8 cellular contexts compared by ENCODE assay signal in the genomic region with DNA sequence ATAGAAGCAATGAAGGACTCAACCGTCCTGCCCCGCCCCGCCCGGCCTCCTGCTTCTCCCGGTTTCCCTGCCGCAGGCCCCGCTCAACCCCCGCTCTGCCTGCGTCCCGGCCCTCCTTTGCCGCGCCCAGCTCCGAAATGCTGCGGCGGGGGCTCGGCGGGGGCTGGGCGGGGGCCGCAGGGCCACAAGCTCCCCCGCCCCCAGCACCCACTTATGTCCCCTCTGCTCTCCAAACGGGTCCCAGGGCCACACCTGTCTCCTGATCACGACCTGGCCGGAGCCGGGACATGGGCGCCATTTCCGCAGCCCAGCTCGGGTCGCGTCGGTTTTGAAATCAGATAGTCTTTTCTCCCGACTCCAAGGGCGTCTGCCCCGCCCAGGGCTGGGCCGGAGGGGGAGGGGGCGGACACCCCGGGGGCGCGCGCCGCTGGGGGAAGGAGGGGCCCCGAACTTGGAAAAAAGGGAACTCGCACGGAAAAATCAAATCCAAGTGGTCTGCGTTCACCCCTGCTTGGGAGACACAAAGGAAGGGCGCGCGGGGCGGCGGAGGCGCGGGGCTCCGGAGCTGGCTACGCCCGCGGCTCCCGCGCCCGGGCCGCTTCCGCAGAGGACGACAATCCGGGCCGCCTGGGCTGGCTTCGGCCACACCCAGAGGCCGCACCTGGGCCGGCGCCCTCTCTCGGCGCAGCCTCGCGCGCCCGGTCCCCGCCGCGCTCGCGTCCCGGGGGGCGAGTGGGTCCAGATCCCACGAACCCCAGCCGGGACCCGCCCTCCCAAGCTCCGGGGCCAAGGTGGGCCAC.
DNase-seq lines count a peak whose midpoint lies in the region; ATAC-seq and TF ChIP-seq lines count a peak whose summit lies in the region.

No MANE protein-coding gene starts in this region.

- peak; percentile 52 for ATAC-seq in HG03025 (IDR thresholded peaks at IDR 0.05; ENCODE audit: low FRiP score, unreplicated experiment)
- ATAC-seq in activated CD8-positive, alpha-beta T cell treated with anti-CD3 and anti-CD28 coated beads, Interleukin-2, amount 10 ng/mL, durations not matched to agents 7 days and 5 days: peak; percentile 86

- WGBS in endodermal cell (ENCODE audit: insufficient coverage in 1 of 2, insufficient read length in 1 of 2), 2 experiments: 0% methylated on average over 4 to 84 of the region's 84 CpGs

- DNase-seq in NCI-H1417 (lab: John Stamatoyannopoulos, UW): peak; percentile 38 to 77 (median 77)
- DNase-seq in NCI-H1417 treated with DMSO at 0.1 percent for 48 hours (lab: John Stamatoyannopoulos, UW): no peak
- peak; percentile 31 for DNase-seq in NCI-H510A treated with DMSO at 0.1 percent for 48 hours (lab: John Stamatoyannopoulos, UW)
- peak; percentile 62 for DNase-seq in activated CD8-positive, alpha-beta T cell treated with anti-CD3 and anti-CD28 coated beads, Interleukin-2, amount 10 ng/mL, durations not matched to agents 7 days and 5 days
- peak; percentile 87 for DNase-seq in endodermal cell
- DNase-seq in mesothelial cell of epicardium (ENCODE audit: low spot score in 2 of 2, unreplicated experiment in 2 of 2): peak; percentile 53 to 78
- peak; percentile 15 for DNase-seq in stimulated activated CD8-positive, alpha-beta memory T cell treated with anti-CD3 and anti-CD28 coated beads, Interleukin-4, amount 100 ng/mL, for 24 hours (ENCODE audit: low read depth)

- peak overlapping the region; percentile 98 for H3K27ac Mint-ChIP-seq in activated CD8-positive, alpha-beta T cell treated with anti-CD3 and anti-CD28 coated beads, Interleukin-2, amount 10 ng/mL, durations not matched to agents 7 days and 5 days
- H3K27ac Mint-ChIP-seq in endodermal cell (peak overlapping the region; percentile 99), mesothelial cell of epicardium (peak overlapping the region; percentile 100)

- no peaks in the 10 kb centered on the region for H3K9me3 Mint-ChIP-seq in activated CD8-positive, alpha-beta T cell treated with anti-CD3 and anti-CD28 coated beads, Interleukin-2, amount 10 ng/mL, durations not matched to agents 7 days and 5 days (ENCODE audit: insufficient read depth)
- no peaks in the 10 kb centered on the region for H3K9me3 Mint-ChIP-seq in endodermal cell
- no peaks in the 10 kb centered on the region for H3K9me3 Mint-ChIP-seq in mesothelial cell of epicardium

- peaks cover 14% of the 10 kb centered on the region for H3K27me3 Mint-ChIP-seq in activated CD8-positive, alpha-beta T cell treated with anti-CD3 and anti-CD28 coated beads, Interleukin-2, amount 10 ng/mL, durations not matched to agents 7 days and 5 days (ENCODE audit: low read depth)
- no peaks in the 10 kb centered on the region for H3K27me3 Mint-ChIP-seq in endodermal cell (ENCODE audit: insufficient read depth)
- no peaks in the 10 kb centered on the region for H3K27me3 Mint-ChIP-seq in mesothelial cell of epicardium (ENCODE audit: low read depth)

- peaks cover 19% of the 10 kb centered on the region for H3K4me1 Mint-ChIP-seq in activated CD8-positive, alpha-beta T cell treated with anti-CD3 and anti-CD28 coated beads, Interleukin-2, amount 10 ng/mL, durations not matched to agents 7 days and 5 days (ENCODE audit: low read depth)
- H3K4me1 Mint-ChIP-seq in endodermal cell: peaks cover 13% of the 10 kb centered on the region
- peaks cover 21% of the 10 kb centered on the region for H3K4me1 Mint-ChIP-seq in mesothelial cell of epicardium

- peak overlapping the region; percentile 87 for H3K4me3 ChIP-seq in endodermal cell (ENCODE audit: low read length)

- peak overlapping the region; percentile 85 for H3K27ac ChIP-seq in endodermal cell (ENCODE audit: low read depth, low read length)

- peak overlapping the region; percentile 91 for H3K9ac ChIP-seq in endodermal cell (ENCODE audit: extremely low read depth, low read length, poor library complexity, severe bottlenecking)

- POLR2A ChIA-PET in activated CD8-positive, alpha-beta T cell treated with anti-CD3 and anti-CD28 coated beads, Interleukin-2, amount 10 ng/mL, durations not matched to agents 7 days and 5 days (lab: Charles Lee): interaction anchor here (0.6 to 4.5 kb wide), 4 partner anchors 69 to 1786 kb away, joined by 3 to 42 read pairs (median 12); partner anchors contain the start of genes EP300 and RBX1

- no peaks in the 10 kb centered on the region for H3K36me3 ChIP-seq in endodermal cell (ENCODE audit: control insufficient read depth, insufficient read depth, low read length)

- H3K9me3 ChIP-seq in endodermal cell (ENCODE audit: control insufficient read depth, low read length): no peaks in the 10 kb centered on the region

- peak overlapping the region; percentile 94 for H3K4me3 Mint-ChIP-seq in activated CD8-positive, alpha-beta T cell treated with anti-CD3 and anti-CD28 coated beads, Interleukin-2, amount 10 ng/mL, durations not matched to agents 7 days and 5 days
- peak overlapping the region; percentile 82 for H3K4me3 Mint-ChIP-seq in endodermal cell
- peak overlapping the region; percentile 93 for H3K4me3 Mint-ChIP-seq in mesothelial cell of epicardium

- H3K27me3 ChIP-seq in endodermal cell (ENCODE audit: control insufficient read depth, insufficient read depth, low read length, poor library complexity, severe bottlenecking): no peaks in the 10 kb centered on the region

- peaks cover 6% of the 10 kb centered on the region for H3K4me1 ChIP-seq in endodermal cell (ENCODE audit: control insufficient read depth, insufficient read depth, low read length)

- CTCF ChIA-PET in activated CD8-positive, alpha-beta T cell treated with anti-CD3 and anti-CD28 coated beads, Interleukin-2, amount 10 ng/mL, durations not matched to agents 7 days and 5 days (lab: Charles Lee): interaction anchor here (1.0 to 3.5 kb wide), 5 partner anchors 11 to 216 kb away, joined by 3 to 18 read pairs (median 4); partner anchors contain the start of gene RBX1

- no peaks in the 10 kb centered on the region for H3K36me3 Mint-ChIP-seq in activated CD8-positive, alpha-beta T cell treated with anti-CD3 and anti-CD28 coated beads, Interleukin-2, amount 10 ng/mL, durations not matched to agents 7 days and 5 days (ENCODE audit: low read depth)
- H3K36me3 Mint-ChIP-seq in endodermal cell (ENCODE audit: low read depth) (peaks cover 1% of the 10 kb centered on the region), mesothelial cell of epicardium (peaks cover 3% of the 10 kb centered on the region)

- TF ChIP-seq CTCF in endodermal cell (conservative IDR thresholded peaks at IDR 0.05): peak; percentile 41
- TF ChIP-seq CTCF in mesothelial cell of epicardium (IDR thresholded peaks at IDR 0.05; ENCODE audit: unreplicated experiment): no peak
